Comparison of ENCODE assay signal across 8 cellular contexts in genomic region chr6:77466055-77467028, GRCh38. TPM values are rescaled to one million over a fixed set of nuclear protein-coding genes. Genes with fewer than 3 reads are reported as not detected.
DNase-seq lines count a peak whose midpoint lies in the region; ATAC-seq, FAIRE-seq and TF ChIP-seq lines count a peak whose summit lies in the region.

No MANE protein-coding gene starts in this region.

- H3K36me3 ChIP-seq in BLaER1 (no peaks in the 10 kb centered on the region), kidney (ENCODE audit: control insufficient read depth in 1 of 2, insufficient read depth in 2 of 2, low read length in 2 of 2) (no peaks in the 10 kb centered on the region)

- FAIRE-seq in kidney (lab: Jason Lieb, UNC), result no peak

- H3K9me3 ChIP-seq in BLaER1 (peaks cover 34% of the 10 kb centered on the region), kidney (ENCODE audit: control insufficient read depth in 1 of 2, low read length in 2 of 2) (no peaks in the 10 kb centered on the region)

- peak; percentile 45 for TF ChIP-seq CTCF in kidney (IDR thresholded peaks at IDR 0.05; ENCODE audit: borderline replicate concordance, extremely low read depth, insufficient read depth)

- no peak overlapping the region for H3K27ac ChIP-seq in BLaER1
- H3K27ac ChIP-seq in kidney (ENCODE audit: low read depth in 2 of 2, low read length in 2 of 2), result no peak overlapping the region

- H3K27me3 ChIP-seq in BLaER1, result peaks cover 24% of the 10 kb centered on the region

- H4K20me1 ChIP-seq in BLaER1, result no peaks in the 10 kb centered on the region

- peaks cover 52% of the 10 kb centered on the region for H3K27me3 Mint-ChIP-seq in central memory CD8-positive, alpha-beta T cell
- H3K27me3 Mint-ChIP-seq in stimulated activated memory B cell treated with anti-CD40 and anti-IgM and Interleukin-4, amounts not matched to agents 10 μg/mL and 1 μg/mL and 100 μg/mL, for 72 hours, result peaks cover 49% of the 10 kb centered on the region

- intact Hi-C loops in kidney (cut with DNase I), result no loop called here

- H3K9ac ChIP-seq in BLaER1 (no peak overlapping the region; the same call in 1 of the 2 replicates), kidney (ENCODE audit: low read length in 2 of 2) (peak overlapping the region in 1 of 2 donors; percentile 60)

- H3K4me1 ChIP-seq in BLaER1 (peaks cover 4% of the 10 kb centered on the region; the same call in 1 of the 2 replicates), kidney (ENCODE audit: control insufficient read depth in 1 of 2, insufficient read depth in 1 of 2, low read depth in 1 of 2, low read length in 2 of 2) (peaks cover 6 to 15% of the 10 kb centered on the region in 2 donors)

- H3K9me3 Mint-ChIP-seq in central memory CD8-positive, alpha-beta T cell, result no peaks in the 10 kb centered on the region
- H3K9me3 Mint-ChIP-seq in stimulated activated memory B cell treated with anti-CD40 and anti-IgM and Interleukin-4, amounts not matched to agents 10 μg/mL and 1 μg/mL and 100 μg/mL, for 72 hours, result no peaks in the 10 kb centered on the region

- H3K4me3 ChIP-seq in BLaER1, result peak overlapping the region; percentile 59
- H3K4me3 ChIP-seq in kidney (ENCODE audit: low read length in 2 of 2), result peak overlapping the region; percentile 75 to 86

- H3K4me3 Mint-ChIP-seq in central memory CD8-positive, alpha-beta T cell, result peak overlapping the region; percentile 76
- H3K4me3 Mint-ChIP-seq in stimulated activated memory B cell treated with anti-CD40 and anti-IgM and Interleukin-4, amounts not matched to agents 10 μg/mL and 1 μg/mL and 100 μg/mL, for 72 hours, result peak overlapping the region; percentile 88

- H3K4me1 Mint-ChIP-seq in central memory CD8-positive, alpha-beta T cell, result peaks cover 23% of the 10 kb centered on the region
- H3K4me1 Mint-ChIP-seq in stimulated activated memory B cell treated with anti-CD40 and anti-IgM and Interleukin-4, amounts not matched to agents 10 μg/mL and 1 μg/mL and 100 μg/mL, for 72 hours, result peaks cover 19% of the 10 kb centered on the region

- peak overlapping the region; percentile 8 for H3K27ac Mint-ChIP-seq in central memory CD8-positive, alpha-beta T cell (ENCODE audit: low read depth)
- H3K27ac Mint-ChIP-seq in stimulated activated memory B cell treated with anti-CD40 and anti-IgM and Interleukin-4, amounts not matched to agents 10 μg/mL and 1 μg/mL and 100 μg/mL, for 72 hours, result peak overlapping the region; percentile 56

- H3K36me3 Mint-ChIP-seq in central memory CD8-positive, alpha-beta T cell (ENCODE audit: insufficient read depth), result peaks cover 6% of the 10 kb centered on the region
- H3K36me3 Mint-ChIP-seq in stimulated activated memory B cell treated with anti-CD40 and anti-IgM and Interleukin-4, amounts not matched to agents 10 μg/mL and 1 μg/mL and 100 μg/mL, for 72 hours, result no peaks in the 10 kb centered on the region

- DNase-seq in OCI-M1 (lab: John Stamatoyannopoulos, UW) (peak; percentile 83), kidney (peak; percentile 47), RKO (ENCODE audit: low spot score) (no peak)
- no peak for DNase-seq in central memory CD8-positive, alpha-beta T cell (ENCODE audit: low spot score in 2 of 2)

- peak overlapping the region; percentile 66 for H3K4me2 ChIP-seq in BLaER1

- ATAC-seq in GM18858 (IDR thresholded peaks at IDR 0.05; ENCODE audit: unreplicated experiment) (peak; percentile 75), HG02970 (IDR thresholded peaks at IDR 0.05; ENCODE audit: low FRiP score, unreplicated experiment) (peak; percentile 88)
- ATAC-seq in central memory CD8-positive, alpha-beta T cell (replicated peaks; ENCODE audit: extremely low read depth, poor library complexity, severe bottlenecking), result peak; percentile 16
- peak; percentile 77 for ATAC-seq in stimulated activated memory B cell treated with anti-CD40 and anti-IgM and Interleukin-4, amounts not matched to agents 10 μg/mL and 1 μg/mL and 100 μg/mL, for 72 hours

RNA-seq across cellular contexts. Expression of gene HTR1B, which starts 3.1 kb away (rescaled TPM):
- total RNA-seq in kidney, result 1.9 TPM
- 0.26 TPM for polyA plus RNA-seq in kidney (ENCODE audit: insufficient read depth, low read depth, low replicate concordance)

Comparison
In these comparisons a context has a peak if more than half of its experiments do, and no peak if none do; other contexts are left out.
1. ATAC-seq: peak in every context shown above with its lines; median percentile 88 in HG02970; 77 in stimulated activated memory B cell treated with anti-CD40 and anti-IgM and Interleukin-4, amounts not matched to agents 10 μg/mL and 1 μg/mL and 100 μg/mL, for 72 hours; 75 in GM18858; 16 in central memory CD8-positive, alpha-beta T cell.
2. DNase-seq: peak in OCI-M1 (single experiment) and kidney (single experiment); none in central memory CD8-positive, alpha-beta T cell (0 of 2) and RKO (single experiment).